In the genomic region with DNA sequence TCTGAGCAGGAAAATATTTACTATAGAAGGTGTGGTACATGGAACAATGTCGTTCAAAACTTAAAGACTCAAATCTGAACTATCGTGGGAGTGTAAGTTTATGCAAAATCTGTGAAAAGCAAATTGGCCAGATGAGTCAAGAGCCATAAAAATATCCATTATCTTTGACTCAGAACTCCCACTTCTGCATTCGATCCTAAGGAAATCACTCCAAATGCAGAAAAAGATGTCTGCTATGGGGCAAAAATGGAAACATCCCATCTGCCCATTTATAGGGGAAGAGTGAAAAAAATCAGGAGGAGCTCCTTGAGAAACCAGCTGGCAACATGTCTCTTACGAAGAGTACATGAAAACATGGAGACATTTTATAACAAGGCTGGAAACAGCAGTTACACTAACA, we compare ENCODE assay signal across 1 cellular context.
TF ChIP-seq lines count a peak whose summit lies in the region.

No MANE protein-coding gene starts in this region.

TF ChIP-seq in HEK293, 187 proteins besides CTCF, POLR2A, EP300 and RAD21:
- TF ChIP-seq, protein P1, sequence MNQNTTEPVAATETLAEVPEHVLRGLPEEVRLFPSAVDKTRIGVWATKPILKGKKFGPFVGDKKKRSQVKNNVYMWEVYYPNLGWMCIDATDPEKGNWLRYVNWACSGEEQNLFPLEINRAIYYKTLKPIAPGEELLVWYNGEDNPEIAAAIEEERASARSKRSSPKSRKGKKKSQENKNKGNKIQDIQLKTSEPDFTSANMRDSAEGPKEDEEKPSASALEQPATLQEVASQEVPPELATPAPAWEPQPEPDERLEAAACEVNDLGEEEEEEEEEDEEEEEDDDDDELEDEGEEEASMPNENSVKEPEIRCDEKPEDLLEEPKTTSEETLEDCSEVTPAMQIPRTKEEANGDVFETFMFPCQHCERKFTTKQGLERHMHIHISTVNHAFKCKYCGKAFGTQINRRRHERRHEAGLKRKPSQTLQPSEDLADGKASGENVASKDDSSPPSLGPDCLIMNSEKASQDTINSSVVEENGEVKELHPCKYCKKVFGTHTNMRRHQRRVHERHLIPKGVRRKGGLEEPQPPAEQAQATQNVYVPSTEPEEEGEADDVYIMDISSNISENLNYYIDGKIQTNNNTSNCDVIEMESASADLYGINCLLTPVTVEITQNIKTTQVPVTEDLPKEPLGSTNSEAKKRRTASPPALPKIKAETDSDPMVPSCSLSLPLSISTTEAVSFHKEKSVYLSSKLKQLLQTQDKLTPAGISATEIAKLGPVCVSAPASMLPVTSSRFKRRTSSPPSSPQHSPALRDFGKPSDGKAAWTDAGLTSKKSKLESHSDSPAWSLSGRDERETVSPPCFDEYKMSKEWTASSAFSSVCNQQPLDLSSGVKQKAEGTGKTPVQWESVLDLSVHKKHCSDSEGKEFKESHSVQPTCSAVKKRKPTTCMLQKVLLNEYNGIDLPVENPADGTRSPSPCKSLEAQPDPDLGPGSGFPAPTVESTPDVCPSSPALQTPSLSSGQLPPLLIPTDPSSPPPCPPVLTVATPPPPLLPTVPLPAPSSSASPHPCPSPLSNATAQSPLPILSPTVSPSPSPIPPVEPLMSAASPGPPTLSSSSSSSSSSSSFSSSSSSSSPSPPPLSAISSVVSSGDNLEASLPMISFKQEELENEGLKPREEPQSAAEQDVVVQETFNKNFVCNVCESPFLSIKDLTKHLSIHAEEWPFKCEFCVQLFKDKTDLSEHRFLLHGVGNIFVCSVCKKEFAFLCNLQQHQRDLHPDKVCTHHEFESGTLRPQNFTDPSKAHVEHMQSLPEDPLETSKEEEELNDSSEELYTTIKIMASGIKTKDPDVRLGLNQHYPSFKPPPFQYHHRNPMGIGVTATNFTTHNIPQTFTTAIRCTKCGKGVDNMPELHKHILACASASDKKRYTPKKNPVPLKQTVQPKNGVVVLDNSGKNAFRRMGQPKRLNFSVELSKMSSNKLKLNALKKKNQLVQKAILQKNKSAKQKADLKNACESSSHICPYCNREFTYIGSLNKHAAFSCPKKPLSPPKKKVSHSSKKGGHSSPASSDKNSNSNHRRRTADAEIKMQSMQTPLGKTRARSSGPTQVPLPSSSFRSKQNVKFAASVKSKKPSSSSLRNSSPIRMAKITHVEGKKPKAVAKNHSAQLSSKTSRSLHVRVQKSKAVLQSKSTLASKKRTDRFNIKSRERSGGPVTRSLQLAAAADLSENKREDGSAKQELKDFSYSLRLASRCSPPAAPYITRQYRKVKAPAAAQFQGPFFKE (tag by site-specific recombination; IDR thresholded peaks at IDR 0.05; ENCODE audit: borderline replicate concordance): no peak
- TF ChIP-seq ZFHX2 (tag by site-specific recombination; conservative IDR thresholded peaks at IDR 0.05): peak; percentile 41; the same call in 1 of the 2 replicates
- TF ChIP-seq OSR2 (tag by site-specific recombination; IDR thresholded peaks at IDR 0.05): no peak
- TF ChIP-seq ZNF560 (tag by site-specific recombination; IDR thresholded peaks at IDR 0.05; ENCODE audit: borderline replicate concordance): no peak
- TF ChIP-seq MYNN (tag by site-specific recombination; IDR thresholded peaks at IDR 0.05; ENCODE audit: borderline replicate concordance): no peak
- TF ChIP-seq, protein P2, sequence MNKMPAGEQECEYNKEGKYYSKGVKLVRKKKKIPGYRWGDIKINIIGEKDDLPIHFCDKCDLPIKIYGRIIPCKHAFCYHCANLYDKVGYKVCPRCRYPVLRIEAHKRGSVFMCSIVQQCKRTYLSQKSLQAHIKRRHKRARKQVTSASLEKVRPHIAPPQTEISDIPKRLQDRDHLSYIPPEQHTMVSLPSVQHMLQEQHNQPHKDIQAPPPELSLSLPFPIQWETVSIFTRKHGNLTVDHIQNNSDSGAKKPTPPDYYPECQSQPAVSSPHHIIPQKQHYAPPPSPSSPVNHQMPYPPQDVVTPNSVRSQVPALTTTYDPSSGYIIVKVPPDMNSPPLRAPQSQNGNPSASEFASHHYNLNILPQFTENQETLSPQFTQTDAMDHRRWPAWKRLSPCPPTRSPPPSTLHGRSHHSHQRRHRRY (tag by site-specific recombination; IDR thresholded peaks at IDR 0.05): no peak
- TF ChIP-seq WT1 (tag by site-specific recombination; IDR thresholded peaks at IDR 0.05): no peak
- TF ChIP-seq, protein P3, sequence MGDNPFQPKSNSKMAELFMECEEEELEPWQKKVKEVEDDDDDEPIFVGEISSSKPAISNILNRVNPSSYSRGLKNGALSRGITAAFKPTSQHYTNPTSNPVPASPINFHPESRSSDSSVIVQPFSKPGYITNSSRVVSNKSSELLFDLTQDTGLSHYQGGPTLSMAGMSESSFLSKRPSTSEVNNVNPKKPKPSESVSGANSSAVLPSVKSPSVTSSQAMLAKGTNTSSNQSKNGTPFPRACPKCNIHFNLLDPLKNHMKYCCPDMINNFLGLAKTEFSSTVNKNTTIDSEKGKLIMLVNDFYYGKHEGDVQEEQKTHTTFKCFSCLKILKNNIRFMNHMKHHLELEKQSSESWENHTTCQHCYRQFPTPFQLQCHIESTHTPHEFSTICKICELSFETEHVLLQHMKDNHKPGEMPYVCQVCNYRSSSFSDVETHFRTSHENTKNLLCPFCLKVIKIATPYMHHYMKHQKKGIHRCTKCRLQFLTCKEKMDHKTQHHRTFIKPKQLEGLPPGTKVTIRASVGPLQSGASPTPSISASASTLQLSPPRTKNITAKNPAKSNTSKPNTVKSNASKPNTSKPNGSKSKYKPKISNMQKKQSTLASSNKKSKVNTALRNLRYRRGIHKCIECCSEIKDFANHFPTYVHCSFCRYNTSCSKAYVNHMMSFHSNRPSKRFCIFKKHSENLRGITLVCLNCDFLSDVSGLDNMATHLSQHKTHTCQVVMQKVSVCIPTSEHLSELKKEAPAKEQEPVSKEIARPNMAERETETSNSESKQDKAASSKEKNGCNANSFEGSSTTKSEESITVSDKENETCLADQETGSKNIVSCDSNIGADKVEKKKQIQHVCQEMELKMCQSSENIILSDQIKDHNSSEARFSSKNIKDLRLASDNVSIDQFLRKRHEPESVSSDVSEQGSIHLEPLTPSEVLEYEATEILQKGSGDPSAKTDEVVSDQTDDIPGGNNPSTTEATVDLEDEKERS (tag by site-specific recombination; IDR thresholded peaks at IDR 0.05): no peak
- no peak for TF ChIP-seq ZNF658 (tag by site-specific recombination; IDR thresholded peaks at IDR 0.05)
- peak; percentile 57; the same call in 1 of the 2 replicates for TF ChIP-seq GFI1B (tag by site-specific recombination; IDR thresholded peaks at IDR 0.05)
- TF ChIP-seq, protein P4, sequence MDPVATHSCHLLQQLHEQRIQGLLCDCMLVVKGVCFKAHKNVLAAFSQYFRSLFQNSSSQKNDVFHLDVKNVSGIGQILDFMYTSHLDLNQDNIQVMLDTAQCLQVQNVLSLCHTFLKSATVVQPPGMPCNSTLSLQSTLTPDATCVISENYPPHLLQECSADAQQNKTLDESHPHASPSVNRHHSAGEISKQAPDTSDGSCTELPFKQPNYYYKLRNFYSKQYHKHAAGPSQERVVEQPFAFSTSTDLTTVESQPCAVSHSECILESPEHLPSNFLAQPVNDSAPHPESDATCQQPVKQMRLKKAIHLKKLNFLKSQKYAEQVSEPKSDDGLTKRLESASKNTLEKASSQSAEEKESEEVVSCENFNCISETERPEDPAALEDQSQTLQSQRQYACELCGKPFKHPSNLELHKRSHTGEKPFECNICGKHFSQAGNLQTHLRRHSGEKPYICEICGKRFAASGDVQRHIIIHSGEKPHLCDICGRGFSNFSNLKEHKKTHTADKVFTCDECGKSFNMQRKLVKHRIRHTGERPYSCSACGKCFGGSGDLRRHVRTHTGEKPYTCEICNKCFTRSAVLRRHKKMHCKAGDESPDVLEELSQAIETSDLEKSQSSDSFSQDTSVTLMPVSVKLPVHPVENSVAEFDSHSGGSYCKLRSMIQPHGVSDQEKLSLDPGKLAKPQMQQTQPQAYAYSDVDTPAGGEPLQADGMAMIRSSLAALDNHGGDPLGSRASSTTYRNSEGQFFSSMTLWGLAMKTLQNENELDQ (tag by site-specific recombination; IDR thresholded peaks at IDR 0.05; ENCODE audit: low read depth): no peak
- TF ChIP-seq ZNF843 (tag by site-specific recombination; IDR thresholded peaks at IDR 0.05): no peak
- TF ChIP-seq ZNF175 (tag by site-specific recombination; IDR thresholded peaks at IDR 0.05): no peak
- TF ChIP-seq KLF8 (tag by site-specific recombination; IDR thresholded peaks at IDR 0.05): no peak
- no peak for TF ChIP-seq ZNF555 (tag by site-specific recombination; conservative IDR thresholded peaks at IDR 0.05)
